ENCODE assay signal across 18 cellular contexts in the genomic region with DNA sequence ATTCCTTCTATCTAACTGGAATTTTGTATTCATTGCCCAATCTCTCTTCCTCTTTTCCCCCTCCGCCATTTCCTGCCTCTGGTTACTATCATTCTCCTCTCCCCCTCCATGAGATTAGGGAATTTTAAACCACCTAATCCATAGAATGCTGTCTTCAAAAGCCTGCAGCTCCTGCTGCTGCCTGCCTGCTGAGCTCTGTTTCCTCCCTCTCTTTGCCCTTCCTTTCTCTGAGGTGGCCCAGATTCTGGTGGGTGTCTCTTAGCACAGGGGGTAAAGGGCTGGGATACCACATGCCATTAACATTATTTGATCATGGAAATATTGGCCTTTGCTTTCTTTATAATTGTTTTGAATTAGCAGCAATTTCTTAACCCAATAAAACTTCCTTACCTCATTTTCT.
DNase-seq lines count a peak whose midpoint lies in the region; TF ChIP-seq lines count a peak whose summit lies in the region.
"Had no signal": no experiment of that assay in that cellular context is flagged by ENCODE, and none has a peak within 500 bp of the region (broad histone marks: within the 10 kb centered on the region; RNA-seq: fewer than 3 reads in every experiment).

No MANE protein-coding gene starts in this region.

- H3K4me1 Mint-ChIP-seq in endodermal cell = peaks cover 15% of the 10 kb centered on the region
- peaks cover 3% of the 10 kb centered on the region for H3K4me1 Mint-ChIP-seq in mesothelial cell of epicardium

- no peaks in the 10 kb centered on the region for H3K79me1 ChIP-seq in trophoblast cell (ENCODE audit: low read length)

- H3K4ac ChIP-seq in trophoblast cell (ENCODE audit: low read depth, low read length) = no peak overlapping the region

- no peak overlapping the region for H4K8ac ChIP-seq in trophoblast cell (ENCODE audit: low read depth, low read length)

- H2BK120ac ChIP-seq in trophoblast cell (ENCODE audit: insufficient read depth, low read length, poor library complexity) = no peak overlapping the region

- DNase-seq in D341Med (ENCODE audit: low spot score) = peak; percentile 52
- DNase-seq in HAP-1 (ENCODE audit: low spot score in 2 of 2) = peak; percentile 65 to 79
- peak; percentile 60 for DNase-seq in endodermal cell
- no peak for DNase-seq in mesothelial cell of epicardium (ENCODE audit: low spot score in 2 of 2, unreplicated experiment in 2 of 2)
- DNase-seq in activated T-cell treated with anti-CD3 and anti-CD28 coated beads for 4 hours = no peak
- DNase-seq in NK-92 treated with Interleukin-12 subunit alpha and Interleukin-12 subunit beta, amount 100 ng/mL, for 24 hours (lab: John Stamatoyannopoulos, UW) = no peak
- no peak for DNase-seq in trophoblast cell
- DNase-seq in islet precursor cell = no peak
- DNase-seq: Caco-2; CD4-positive, alpha-beta T cell; GM23248; HFFc6; KG1; NCI-H1417; NCI-H1930; NCI-H345; SHP77; SK-N-SH had no signal

- no peak overlapping the region for H2AK5ac ChIP-seq in trophoblast cell (ENCODE audit: low read length)

- H3K4me1 ChIP-seq in HAP-1 (peaks cover 17% of the 10 kb centered on the region), endodermal cell (ENCODE audit: control insufficient read depth, insufficient read depth, low read length) (peaks cover 9% of the 10 kb centered on the region), trophoblast cell (ENCODE audit: control insufficient read depth in 1 of 2, insufficient read depth in 2 of 2, low read length in 2 of 2) (no peaks in the 10 kb centered on the region)
- H3K4me1 ChIP-seq: Caco-2 had no signal

- H2BK5ac ChIP-seq in trophoblast cell (ENCODE audit: low read depth, low read length, poor library complexity) = no peak overlapping the region

- no peak overlapping the region for H2BK12ac ChIP-seq in trophoblast cell (ENCODE audit: low read length)

- H3K79me2 ChIP-seq in trophoblast cell (ENCODE audit: control insufficient read depth, insufficient read depth, low read length, poor library complexity) = no peaks in the 10 kb centered on the region

- H3K36me3 ChIP-seq in HAP-1 (replicated peaks) = no peaks in the 10 kb centered on the region
- no peaks in the 10 kb centered on the region for H3K36me3 ChIP-seq in endodermal cell (ENCODE audit: control insufficient read depth, insufficient read depth, low read length)
- H3K36me3 ChIP-seq in trophoblast cell (ENCODE audit: control insufficient read depth in 1 of 2, insufficient read depth in 2 of 2, low read length in 2 of 2) = no peaks in the 10 kb centered on the region

- H3K27me3 ChIP-seq in HAP-1 (ENCODE audit: low read depth) (no peaks in the 10 kb centered on the region), endodermal cell (ENCODE audit: control insufficient read depth, insufficient read depth, low read length, poor library complexity, severe bottlenecking) (no peaks in the 10 kb centered on the region), trophoblast cell (ENCODE audit: insufficient read depth, low read length) (no peaks in the 10 kb centered on the region)

- peaks cover 3% of the 10 kb centered on the region for H3K9me3 Mint-ChIP-seq in endodermal cell
- no peaks in the 10 kb centered on the region for H3K9me3 Mint-ChIP-seq in mesothelial cell of epicardium
- H3K9me3 Mint-ChIP-seq: CD4-positive, alpha-beta T cell had no signal

- H4K91ac ChIP-seq in trophoblast cell (ENCODE audit: low read depth, low read length) = no peak overlapping the region

- 33 to 35% methylated on average over 1 of the region's 1 CpG for WGBS in endodermal cell (ENCODE audit: insufficient coverage in 1 of 2, insufficient read length in 1 of 2), 2 experiments
- no CpG with 5 or more reads among the region's 1 CpG for WGBS in trophoblast cell (ENCODE audit: extremely low coverage, insufficient coverage, insufficient read length)

- no peak overlapping the region for H3K27ac ChIP-seq in endodermal cell (ENCODE audit: low read depth, low read length)
- H3K27ac ChIP-seq in trophoblast cell (ENCODE audit: low read depth, low read length) = no peak overlapping the region
- H3K27ac ChIP-seq: GM23248 had no signal

- H3K27ac Mint-ChIP-seq in endodermal cell (peak overlapping the region; percentile 68), mesothelial cell of epicardium (peak overlapping the region; percentile 17)
- H3K27ac Mint-ChIP-seq: CD4-positive, alpha-beta T cell; HFFc6 had no signal

- no peak overlapping the region for H3K4me3 ChIP-seq in HAP-1
- no peak overlapping the region for H3K4me3 ChIP-seq in endodermal cell (ENCODE audit: low read length)
- no peak overlapping the region for H3K4me3 ChIP-seq in trophoblast cell (ENCODE audit: low read depth, low read length)
- H3K4me3 ChIP-seq: GM23248 had no signal

- in situ Hi-C loops in HAP-1 (cut with MboI; ENCODE audit: low sequenced_read_pairs) = no loop called here

- H3K9ac ChIP-seq in endodermal cell (ENCODE audit: extremely low read depth, low read length, poor library complexity, severe bottlenecking) = no peak overlapping the region
- no peak overlapping the region for H3K9ac ChIP-seq in trophoblast cell (ENCODE audit: low read length)
- H3K9ac ChIP-seq: GM23248, SK-N-SH had no signal

- no peak overlapping the region for H3K18ac ChIP-seq in trophoblast cell (ENCODE audit: low read length)

- TF ChIP-seq CTCF in endodermal cell (conservative IDR thresholded peaks at IDR 0.05) (no peak), mesothelial cell of epicardium (IDR thresholded peaks at IDR 0.05; ENCODE audit: unreplicated experiment) (no peak)

- H3K9me3 ChIP-seq in HAP-1 (no peaks in the 10 kb centered on the region; the same call in 1 of the 2 replicates), endodermal cell (ENCODE audit: control insufficient read depth, low read length) (no peaks in the 10 kb centered on the region), trophoblast cell (ENCODE audit: insufficient read depth, low read depth, low read length) (no peaks in the 10 kb centered on the region)
- H3K9me3 ChIP-seq: Caco-2, SK-N-SH had no signal

- H3K4me3 Mint-ChIP-seq in endodermal cell (no peak overlapping the region), mesothelial cell of epicardium (no peak overlapping the region)
- H3K4me3 Mint-ChIP-seq: CD4-positive, alpha-beta T cell; HFFc6 had no signal

- H3K23ac ChIP-seq in trophoblast cell (ENCODE audit: low read length) = no peak overlapping the region

- H2AFZ ChIP-seq in trophoblast cell (ENCODE audit: insufficient read depth, low read length, poor library complexity) = no peak overlapping the region
- H2AFZ ChIP-seq: GM23248 had no signal

- no peak overlapping the region for H3K4me2 ChIP-seq in trophoblast cell (ENCODE audit: low read length)
- H3K4me2 ChIP-seq: SK-N-SH had no signal

- no peaks in the 10 kb centered on the region for H3K36me3 Mint-ChIP-seq in endodermal cell (ENCODE audit: low read depth)
- H3K36me3 Mint-ChIP-seq in mesothelial cell of epicardium = no peaks in the 10 kb centered on the region

- no peak overlapping the region for H3K14ac ChIP-seq in trophoblast cell (ENCODE audit: low read length)

- H4K12ac ChIP-seq in trophoblast cell (ENCODE audit: low read depth, low read length) = no peak overlapping the region

- H3K27me3 Mint-ChIP-seq in endodermal cell (ENCODE audit: insufficient read depth) (no peaks in the 10 kb centered on the region), mesothelial cell of epicardium (ENCODE audit: low read depth) (no peaks in the 10 kb centered on the region)
- H3K27me3 Mint-ChIP-seq: CD4-positive, alpha-beta T cell had no signal

Comparison
In these comparisons a context has a peak if more than half of its experiments do, and no peak if none do; other contexts are left out.
1. DNase-seq: peak in D341Med (single experiment), HAP-1 (2 of 2) and endodermal cell (single experiment); none in mesothelial cell of epicardium (0 of 2), activated T-cell treated with anti-CD3 and anti-CD28 coated beads for 4 hours (single experiment), NK-92 treated with Interleukin-12 subunit alpha and Interleukin-12 subunit beta, amount 100 ng/mL, for 24 hours (single experiment), trophoblast cell (0 of 2) and islet precursor cell (single experiment).